Comparison of ENCODE assay signal across 11 cellular contexts in genomic region chr16:68707341-68708152, GRCh38. TPM values are rescaled to one million over a fixed set of nuclear protein-coding genes. Genes with fewer than 3 reads are reported as not detected.
A peak's percentile ranks its signal among the peaks of the same experiment; 100 is the strongest.
DNase-seq lines count a peak whose midpoint lies in the region; ATAC-seq and TF ChIP-seq lines count a peak whose summit lies in the region.
"Had no signal": no experiment of that assay in that cellular context is flagged by ENCODE, and none has a peak within 500 bp of the region (broad histone marks: within the 10 kb centered on the region; RNA-seq: fewer than 3 reads in every experiment).

No MANE protein-coding gene starts in this region.

- in situ Hi-C loops in GM13976 (cut with MboI; ENCODE audit: low sequenced_read_pairs, unreplicated experiment), result loop anchor here (10.0 kb wide), 2 partner anchors 97 to 407 kb away; no protein-coding TSS in a partner anchor

- H3K27me3 Mint-ChIP-seq in Caco-2 (ENCODE audit: insufficient read depth, unreplicated experiment), result no peaks in the 10 kb centered on the region
- peaks cover 11% of the 10 kb centered on the region for H3K27me3 Mint-ChIP-seq in activated CD4-positive, alpha-beta T cell treated with anti-CD3 and anti-CD28 coated beads for 36 hours

- no peak overlapping the region for H3K4me3 Mint-ChIP-seq in Caco-2 (ENCODE audit: unreplicated experiment)
- H3K4me3 Mint-ChIP-seq in activated CD4-positive, alpha-beta T cell treated with anti-CD3 and anti-CD28 coated beads for 36 hours, result no peak overlapping the region
- H3K4me3 Mint-ChIP-seq: natural killer cell treated with Interleukin-12 subunit alpha and Interleukin-12 subunit beta and Interleukin-15 and Interleukin-18, amount 100 ng/mL, for 72 hours; stimulated activated naive CD8-positive, alpha-beta T cell treated with anti-CD3 and anti-CD28 coated beads, Interleukin-15, amount 100 ng/mL, for 72 hours had no signal

- DNase-seq in Caco-2, result peak in 1 of 2 experiments; percentile 65
- DNase-seq in NCI-H2171 (lab: John Stamatoyannopoulos, UW), result peak; percentile 77
- DNase-seq in epithelial cell of esophagus (ENCODE audit: low read depth), result peak; percentile 96
- no peak for DNase-seq in caudate nucleus (lab: John Stamatoyannopoulos, UW)
- no peak for DNase-seq in activated CD4-positive, alpha-beta T cell treated with anti-CD3 and anti-CD28 coated beads for 36 hours
- DNase-seq in GM13976 (ENCODE audit: low spot score), result no peak
- DNase-seq: activated naive CD4-positive, alpha-beta T cell; stimulated activated naive CD8-positive, alpha-beta T cell treated with anti-CD3 and anti-CD28 coated beads, Interleukin-15, amount 100 ng/mL, for 72 hours had no signal

- intact Hi-C loops in Caco-2 (cut with micrococcal nuclease; ENCODE audit: unreplicated experiment), result no loop called here
- intact Hi-C loops in activated CD4-positive, alpha-beta T cell treated with anti-CD3 and anti-CD28 coated beads for 36 hours (cut with DNase I, micrococcal nuclease), result loop anchor here (10.0 kb wide), 2 partner anchors 47 to 397 kb away; partner anchors contain the start of gene HAS3 (in 1 of the 2)

- H3K27me3 ChIP-seq in Caco-2 (replicated peaks; ENCODE audit: control insufficient read depth, insufficient read depth, low read length), result no peaks in the 10 kb centered on the region
- peaks cover 0 to 2% of the 10 kb centered on the region in 2 donors for H3K27me3 ChIP-seq in mucosa of rectum (ENCODE audit: control insufficient read depth in 2 of 2, insufficient read depth in 2 of 2, low read length in 2 of 2)

- peak overlapping the region; percentile 66 for H3K27ac Mint-ChIP-seq in Caco-2 (ENCODE audit: unreplicated experiment)
- H3K27ac Mint-ChIP-seq in activated CD4-positive, alpha-beta T cell treated with anti-CD3 and anti-CD28 coated beads for 36 hours, result no peak overlapping the region
- H3K27ac Mint-ChIP-seq: natural killer cell treated with Interleukin-12 subunit alpha and Interleukin-12 subunit beta and Interleukin-15 and Interleukin-18, amount 100 ng/mL, for 72 hours had no signal

- no TSS peak for BruUV-seq in Caco-2 (replicated peaks; lab: Mats Ljungman, UMichigan)

- peaks cover 10% of the 10 kb centered on the region for H3K36me3 Mint-ChIP-seq in Caco-2 (ENCODE audit: insufficient read depth, unreplicated experiment)
- H3K36me3 Mint-ChIP-seq in activated CD4-positive, alpha-beta T cell treated with anti-CD3 and anti-CD28 coated beads for 36 hours (ENCODE audit: low read depth), result no peaks in the 10 kb centered on the region
- H3K36me3 Mint-ChIP-seq: natural killer cell treated with Interleukin-12 subunit alpha and Interleukin-12 subunit beta and Interleukin-15 and Interleukin-18, amount 100 ng/mL, for 72 hours had no signal

- no peaks in the 10 kb centered on the region for H3K9me3 ChIP-seq in Caco-2
- H3K9me3 ChIP-seq in mucosa of rectum (ENCODE audit: control insufficient read depth in 2 of 2, low read length in 2 of 2), result no peaks in the 10 kb centered on the region

- no peaks in the 10 kb centered on the region for H3K36me3 ChIP-seq in Caco-2 (ENCODE audit: control insufficient read depth, insufficient read depth, low read length)
- H3K36me3 ChIP-seq in mucosa of rectum (ENCODE audit: control insufficient read depth in 2 of 2, insufficient read depth in 2 of 2, low read length in 2 of 2), result no peaks in the 10 kb centered on the region

- peaks cover 35% of the 10 kb centered on the region for H3K4me1 Mint-ChIP-seq in Caco-2 (ENCODE audit: low read depth, unreplicated experiment)
- peaks cover 16% of the 10 kb centered on the region for H3K4me1 Mint-ChIP-seq in activated CD4-positive, alpha-beta T cell treated with anti-CD3 and anti-CD28 coated beads for 36 hours

- ATAC-seq in HG03025 (IDR thresholded peaks at IDR 0.05; ENCODE audit: low FRiP score, unreplicated experiment), result no peak
- no peak for ATAC-seq in activated CD4-positive, alpha-beta T cell treated with anti-CD3 and anti-CD28 coated beads for 36 hours
- ATAC-seq: natural killer cell treated with Interleukin-12 subunit alpha and Interleukin-12 subunit beta and Interleukin-15 and Interleukin-18, amount 100 ng/mL, for 72 hours; stimulated activated naive CD8-positive, alpha-beta T cell treated with anti-CD3 and anti-CD28 coated beads, Interleukin-15, amount 100 ng/mL, for 72 hours had no signal

- POLR2A ChIA-PET in Caco-2 (lab: Charles Lee), result interaction anchor here (0.6 to 1.0 kb wide), 2 partner anchors 29 to 101 kb away, joined by 3 to 5 read pairs; partner anchors contain the start of gene CDH1
- POLR2A ChIA-PET in activated CD4-positive, alpha-beta T cell treated with anti-CD3 and anti-CD28 coated beads for 36 hours (lab: Charles Lee), result no interaction called here

- TF ChIP-seq CTCF in Caco-2 (IDR thresholded peaks at IDR 0.05; ENCODE audit: insufficient read depth in 1 of 2, low read depth in 1 of 2, low read length in 1 of 2, severe bottlenecking in 1 of 2, unreplicated experiment in 1 of 2) (peak in 1 of 2 experiments; percentile 33), epithelial cell of esophagus (IDR thresholded peaks at IDR 0.05; ENCODE audit: insufficient read depth, low read depth, low read length, missing control alignments) (peak; percentile 44), GM13976 (IDR thresholded peaks at IDR 0.05; ENCODE audit: borderline replicate concordance, control extremely low read depth, extremely low read depth, insufficient read depth, missing control alignments) (no peak)

- CTCF ChIA-PET in Caco-2 (lab: Charles Lee), result interaction anchor here (0.9 kb wide), 1 partner anchor 93 kb away, joined by 3 read pairs; no protein-coding TSS in a partner anchor
- CTCF ChIA-PET in activated CD4-positive, alpha-beta T cell treated with anti-CD3 and anti-CD28 coated beads for 36 hours (lab: Charles Lee), result interaction anchor here (0.6 to 1.2 kb wide), 3 partner anchors 93 to 288 kb away, joined by 3 to 4 read pairs (median 3); no protein-coding TSS in a partner anchor

- H3K4me1 ChIP-seq in Caco-2 (peaks cover 19% of the 10 kb centered on the region), mucosa of rectum (ENCODE audit: control insufficient read depth in 2 of 2, insufficient read depth in 2 of 2, low read length in 2 of 2) (peaks cover 6 to 16% of the 10 kb centered on the region in 2 donors)

- no peaks in the 10 kb centered on the region for H3K9me3 Mint-ChIP-seq in Caco-2 (ENCODE audit: unreplicated experiment)
- H3K9me3 Mint-ChIP-seq in activated CD4-positive, alpha-beta T cell treated with anti-CD3 and anti-CD28 coated beads for 36 hours (ENCODE audit: low read depth), result no peaks in the 10 kb centered on the region
- H3K9me3 Mint-ChIP-seq: natural killer cell treated with Interleukin-12 subunit alpha and Interleukin-12 subunit beta and Interleukin-15 and Interleukin-18, amount 100 ng/mL, for 72 hours; stimulated activated naive CD8-positive, alpha-beta T cell treated with anti-CD3 and anti-CD28 coated beads, Interleukin-15, amount 100 ng/mL, for 72 hours had no signal

- peak overlapping the region; percentile 70 to 78 for H3K27ac ChIP-seq in mucosa of rectum (ENCODE audit: low read depth in 2 of 2, low read length in 2 of 2)
- no peak overlapping the region for H3K27ac ChIP-seq in caudate nucleus (ENCODE audit: low read depth, low read length)

- H3K9ac ChIP-seq in mucosa of rectum (ENCODE audit: low read depth in 1 of 2, low read length in 2 of 2), result peak overlapping the region in 1 of 2 donors; percentile 19

- H3K4me3 ChIP-seq in Caco-2 (ENCODE audit: low read depth, low read length), result no peak overlapping the region
- H3K4me3 ChIP-seq in epithelial cell of esophagus (ENCODE audit: low read length), result no peak overlapping the region
- no peak overlapping the region for H3K4me3 ChIP-seq in mucosa of rectum (ENCODE audit: low read length in 2 of 2)

RNA-seq across cellular contexts. Expression of gene CDH1, which starts 29.5 kb away (rescaled TPM):
- total RNA-seq in Caco-2 (2022), result 712 and 783 TPM in 2 replicates
- 1 to 10 TPM; 4.5 to 9.1 TPM for total RNA-seq in activated CD4-positive, alpha-beta T cell treated with anti-CD3 and anti-CD28 coated beads for 36 hours

Comparison
In these comparisons a context has a peak if more than half of its experiments do, and no peak if none do; other contexts are left out.
1. DNase-seq: peak in NCI-H2171 (single experiment) and epithelial cell of esophagus (single experiment); none in caudate nucleus (0 of 61), activated CD4-positive, alpha-beta T cell treated with anti-CD3 and anti-CD28 coated beads for 36 hours (single experiment) and GM13976 (single experiment).
2. RNA of gene CDH1, which starts 29.5 kb away (total RNA-seq): 712 to 783 TPM in Caco-2; 4.5 to 9.1 TPM in activated CD4-positive, alpha-beta T cell treated with anti-CD3 and anti-CD28 coated beads for 36 hours; every median in the first group is over 10 times any median in the second.